In the genomic region with DNA sequence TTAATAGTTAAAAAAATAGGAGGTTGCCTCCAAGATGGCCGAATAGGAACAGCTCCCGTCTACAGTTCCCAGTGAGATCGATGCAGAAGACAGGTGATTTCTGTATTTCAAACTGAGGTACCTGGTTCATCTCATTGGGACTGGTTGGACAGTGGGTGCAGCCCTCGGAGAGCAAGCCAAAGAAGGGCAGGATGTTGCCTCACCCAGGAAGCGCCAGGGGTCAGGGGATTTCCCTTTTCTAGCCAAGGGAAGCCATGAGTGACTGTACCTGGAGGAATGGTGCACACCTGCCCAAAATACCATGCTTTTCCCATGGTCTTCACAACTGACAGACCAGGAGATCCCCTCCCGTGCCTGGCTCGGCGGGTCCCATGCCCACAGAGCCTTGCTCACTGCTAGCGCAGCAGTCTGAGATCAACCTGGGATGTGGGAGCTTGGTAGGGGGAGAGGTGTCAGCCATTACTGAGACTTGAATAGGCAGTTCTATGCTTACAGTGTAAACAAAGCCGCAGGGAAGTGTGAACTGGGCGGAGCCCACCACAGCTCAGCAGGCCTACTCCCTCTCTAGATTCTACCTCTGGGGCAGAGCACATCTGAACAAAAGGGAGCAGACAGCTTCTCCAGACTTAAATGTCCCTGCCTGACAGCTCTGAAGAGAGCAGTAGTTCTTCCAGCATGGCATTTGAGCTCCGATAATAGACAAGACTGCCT, we compare ENCODE assay signal across 23 cellular contexts. TPM values are rescaled to one million over a fixed set of nuclear protein-coding genes. Genes with fewer than 3 reads are reported as not detected.
DNase-seq lines count a peak whose midpoint lies in the region; ATAC-seq and TF ChIP-seq lines count a peak whose summit lies in the region.
"Had no signal": no experiment of that assay in that cellular context is flagged by ENCODE, and none has a peak within 500 bp of the region (broad histone marks: within the 10 kb centered on the region; RNA-seq: fewer than 3 reads in every experiment).

No MANE protein-coding gene starts in this region.

- CTCF ChIA-PET in activated naive CD4-positive, alpha-beta T cell treated with anti-CD3 and anti-CD28 coated beads for 36 hours (lab: Charles Lee): no interaction called here
- CTCF ChIA-PET in WTC11 (lab: Charles Lee): no interaction called here

- POLR2A ChIA-PET in WTC11 (lab: Charles Lee): no interaction called here

- H3K4me1 Mint-ChIP-seq in activated naive CD4-positive, alpha-beta T cell treated with anti-CD3 and anti-CD28 coated beads for 36 hours (ENCODE audit: low read depth): peaks cover 5% of the 10 kb centered on the region
- no peaks in the 10 kb centered on the region for H3K4me1 Mint-ChIP-seq in WTC11
- peaks cover 26 to 48% of the 10 kb centered on the region in 2 donors for H3K4me1 Mint-ChIP-seq in immature natural killer cell
- H3K4me1 Mint-ChIP-seq: GM23338 had no signal

- no peak for TF ChIP-seq CTCF in WTC11 (IDR thresholded peaks at IDR 0.05)

- H3K36me3 Mint-ChIP-seq in activated naive CD4-positive, alpha-beta T cell treated with anti-CD3 and anti-CD28 coated beads for 36 hours (ENCODE audit: low read depth): peaks cover 67% of the 10 kb centered on the region
- peaks cover 36% of the 10 kb centered on the region for H3K36me3 Mint-ChIP-seq in WTC11
- H3K36me3 Mint-ChIP-seq in immature natural killer cell: peaks cover 45 to 56% (median 48%) of the 10 kb centered on the region in 3 donors

- no peak overlapping the region for H3K4me3 Mint-ChIP-seq in activated naive CD4-positive, alpha-beta T cell treated with anti-CD3 and anti-CD28 coated beads for 36 hours
- no peak overlapping the region for H3K4me3 Mint-ChIP-seq in WTC11
- peak overlapping the region in 4 of 5 donors; percentile 4 to 61 (median 26) for H3K4me3 Mint-ChIP-seq in immature natural killer cell
- H3K4me3 Mint-ChIP-seq: CD4-positive, alpha-beta T cell; GM23338 had no signal

- H3K27ac Mint-ChIP-seq in activated naive CD4-positive, alpha-beta T cell treated with anti-CD3 and anti-CD28 coated beads for 36 hours: no peak overlapping the region
- H3K27ac Mint-ChIP-seq in WTC11: no peak overlapping the region
- H3K27ac Mint-ChIP-seq in immature natural killer cell: peak overlapping the region in 5 of 6 donors; percentile 47 to 67 (median 53)
- H3K27ac Mint-ChIP-seq: CD4-positive, alpha-beta T cell; GM23338 had no signal

- ATAC-seq in WTC11: 0 out of 2 replicates have a peak, but pooled peaks have one; percentile 41
- ATAC-seq in left ventricle myocardium superior: no peak
- ATAC-seq: GM23338, HepG2, K562, Panc1 had no signal

- no peaks in the 10 kb centered on the region for H3K27me3 Mint-ChIP-seq in activated naive CD4-positive, alpha-beta T cell treated with anti-CD3 and anti-CD28 coated beads for 36 hours (ENCODE audit: low read depth)
- H3K27me3 Mint-ChIP-seq in WTC11 (ENCODE audit: low read depth): no peaks in the 10 kb centered on the region
- H3K27me3 Mint-ChIP-seq in immature natural killer cell (ENCODE audit: low read depth in 3 of 3): peaks cover 0 to 4% (median 0%) of the 10 kb centered on the region in 3 donors
- H3K27me3 Mint-ChIP-seq: CD4-positive, alpha-beta T cell had no signal

- intact Hi-C loops in activated naive CD4-positive, alpha-beta T cell treated with anti-CD3 and anti-CD28 coated beads for 36 hours (cut with micrococcal nuclease): no loop called here
- intact Hi-C loops in left ventricle myocardium superior (cut with micrococcal nuclease): no loop called here

- peaks cover 7% of the 10 kb centered on the region for H3K9me3 Mint-ChIP-seq in activated naive CD4-positive, alpha-beta T cell treated with anti-CD3 and anti-CD28 coated beads for 36 hours
- H3K9me3 Mint-ChIP-seq in WTC11: peaks cover 17% of the 10 kb centered on the region; the same call in 1 of the 2 replicates
- H3K9me3 Mint-ChIP-seq in immature natural killer cell: peaks cover 1 to 11% (median 4%) of the 10 kb centered on the region in 6 donors

- DNase-seq in activated naive CD4-positive, alpha-beta T cell treated with anti-CD3 and anti-CD28 coated beads for 36 hours: peak; percentile 15
- no peak for DNase-seq in activated naive CD4-positive, alpha-beta T cell treated with Interleukin-2 at 50 U/mL for 16 hours
- DNase-seq in WTC11 (ENCODE audit: low spot score) (peak; percentile 8), immature natural killer cell (peak; percentile 22 to 49 (median 39)), AG20443 (ENCODE audit: low spot score) (no peak), left ventricle myocardium superior (no peak)
- no peak for DNase-seq in stimulated activated naive CD4-positive, alpha-beta T cell (lab: John Stamatoyannopoulos, UW)
- DNase-seq: Caco-2; CD4-positive, alpha-beta T cell; DMS 273 treated with DMSO at 0.1 percent for 48 hours; HCEC 1CT; MG63; NCI-H1048; NCI-H1417 treated with DMSO at 0.1 percent for 48 hours; NCI-H187 treated with DMSO at 0.1 percent for 48 hours; NCI-H510A; NCI-H82; SIG-M5; SK-N-SH had no signal

TF ChIP-seq in WTC11, 78 proteins besides CTCF, POLR2A, EP300 and RAD21:
- no peak for TF ChIP-seq SP1 (CRISPR knock-in tag; conservative IDR thresholded peaks at IDR 0.05)
- TF ChIP-seq, protein P1, sequence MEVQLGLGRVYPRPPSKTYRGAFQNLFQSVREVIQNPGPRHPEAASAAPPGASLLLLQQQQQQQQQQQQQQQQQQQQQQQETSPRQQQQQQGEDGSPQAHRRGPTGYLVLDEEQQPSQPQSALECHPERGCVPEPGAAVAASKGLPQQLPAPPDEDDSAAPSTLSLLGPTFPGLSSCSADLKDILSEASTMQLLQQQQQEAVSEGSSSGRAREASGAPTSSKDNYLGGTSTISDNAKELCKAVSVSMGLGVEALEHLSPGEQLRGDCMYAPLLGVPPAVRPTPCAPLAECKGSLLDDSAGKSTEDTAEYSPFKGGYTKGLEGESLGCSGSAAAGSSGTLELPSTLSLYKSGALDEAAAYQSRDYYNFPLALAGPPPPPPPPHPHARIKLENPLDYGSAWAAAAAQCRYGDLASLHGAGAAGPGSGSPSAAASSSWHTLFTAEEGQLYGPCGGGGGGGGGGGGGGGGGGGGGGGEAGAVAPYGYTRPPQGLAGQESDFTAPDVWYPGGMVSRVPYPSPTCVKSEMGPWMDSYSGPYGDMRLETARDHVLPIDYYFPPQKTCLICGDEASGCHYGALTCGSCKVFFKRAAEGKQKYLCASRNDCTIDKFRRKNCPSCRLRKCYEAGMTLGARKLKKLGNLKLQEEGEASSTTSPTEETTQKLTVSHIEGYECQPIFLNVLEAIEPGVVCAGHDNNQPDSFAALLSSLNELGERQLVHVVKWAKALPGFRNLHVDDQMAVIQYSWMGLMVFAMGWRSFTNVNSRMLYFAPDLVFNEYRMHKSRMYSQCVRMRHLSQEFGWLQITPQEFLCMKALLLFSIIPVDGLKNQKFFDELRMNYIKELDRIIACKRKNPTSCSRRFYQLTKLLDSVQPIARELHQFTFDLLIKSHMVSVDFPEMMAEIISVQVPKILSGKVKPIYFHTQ (CRISPR knock-in tag; IDR thresholded peaks at IDR 0.05): no peak

RNA-seq across cellular contexts. Expression of a gene that starts 47.5 kb away (rescaled TPM):
- 100 to 1,000 TPM; 117 to 119 TPM for total RNA-seq in activated naive CD4-positive, alpha-beta T cell treated with anti-CD3 and anti-CD28 coated beads for 36 hours
- total RNA-seq in WTC11 (2021) (50.8 to 69.0 TPM (median 64.0 TPM) in 3 replicates), left ventricle myocardium superior (95.3 TPM)
- polyA plus RNA-seq in immature natural killer cell: 100 to 1,000 TPM in 2 of 3 donors, 10 to 100 TPM in 1; 91.4 to 110 (median 101) TPM

Comparison
In these comparisons a context has a peak if more than half of its experiments do, and no peak if none do; other contexts are left out.
1. DNase-seq: peak in activated naive CD4-positive, alpha-beta T cell treated with anti-CD3 and anti-CD28 coated beads for 36 hours (single experiment), WTC11 (single experiment) and immature natural killer cell (3 of 3); none in activated naive CD4-positive, alpha-beta T cell treated with Interleukin-2 at 50 U/mL for 16 hours (single experiment), stimulated activated naive CD4-positive, alpha-beta T cell (0 of 6), AG20443 (single experiment) and left ventricle myocardium superior (single experiment).
2. H3K27ac Mint-ChIP-seq: peak in immature natural killer cell (5 of 6); none in activated naive CD4-positive, alpha-beta T cell treated with anti-CD3 and anti-CD28 coated beads for 36 hours (single experiment) and WTC11 (single experiment).
3. H3K4me3 Mint-ChIP-seq: peak in immature natural killer cell (4 of 5); none in activated naive CD4-positive, alpha-beta T cell treated with anti-CD3 and anti-CD28 coated beads for 36 hours (single experiment) and WTC11 (single experiment).